ENCODE assay signal across 7 cellular contexts in genomic region chr11:68214173-68215086, GRCh38. TPM values are rescaled to one million over a fixed set of nuclear protein-coding genes. Genes with fewer than 3 reads are reported as not detected.
DNase-seq lines count a peak whose midpoint lies in the region; ATAC-seq and TF ChIP-seq lines count a peak whose summit lies in the region.

No MANE protein-coding gene starts in this region.

- peak overlapping the region; percentile 91 for H3K4me3 Mint-ChIP-seq in MCF 10A (ENCODE audit: unreplicated experiment)

- TF ChIP-seq EP300 in suprapubic skin (IDR thresholded peaks at IDR 0.05) = no peak

- peak overlapping the region; percentile 92 for H3K4me2 ChIP-seq in Karpas-422 (ENCODE audit: low read depth, low read length, poor library complexity, severe bottlenecking)

- no peaks in the 10 kb centered on the region for H3K9me2 ChIP-seq in Karpas-422 (replicated peaks; ENCODE audit: insufficient read depth, low read length)

- H3K9ac ChIP-seq in Karpas-422 (ENCODE audit: low read length) = peak overlapping the region; percentile 80

- TF ChIP-seq CTCF in GM12875 (IDR thresholded peaks at IDR 0.05; ENCODE audit: borderline replicate concordance, insufficient read depth, low read depth, low read length) = no peak
- TF ChIP-seq CTCF in MCF 10A (IDR thresholded peaks at IDR 0.05; ENCODE audit: unreplicated experiment) = no peak
- no peak for TF ChIP-seq CTCF in suprapubic skin (IDR thresholded peaks at IDR 0.05)

- peak; percentile 1 for ATAC-seq in left lobe of liver
- no peak for ATAC-seq in HG03565 (IDR thresholded peaks at IDR 0.05; ENCODE audit: unreplicated experiment)

- TSS peak; percentile 80 for BruUV-seq in MCF 10A (replicated peaks; lab: Mats Ljungman, UMichigan)

- peak overlapping the region; percentile 71 for H3K4me3 ChIP-seq in GM12875 (ENCODE audit: low read depth, low read length)
- peak overlapping the region; percentile 74 for H3K4me3 ChIP-seq in Karpas-422 (ENCODE audit: low read length)
- peak overlapping the region; percentile 75 for H3K4me3 ChIP-seq in suprapubic skin

- intact Hi-C loops in MCF 10A (cut with micrococcal nuclease) = no loop called here

- DNase-seq in Karpas-422 (no peak), MCF 10A (ENCODE audit: unreplicated experiment) (no peak), left lobe of liver (ENCODE audit: low spot score) (peak; percentile 60), suprapubic skin (ENCODE audit: low spot score in 2 of 2) (peak; percentile 79 to 81), kidney glomerular epithelial cell (lab: John Stamatoyannopoulos, UW) (no peak)

- no peaks in the 10 kb centered on the region for H3K36me3 ChIP-seq in Karpas-422 (ENCODE audit: insufficient read depth, low read length)
- H3K36me3 ChIP-seq in suprapubic skin = no peaks in the 10 kb centered on the region

- H3K9me3 Mint-ChIP-seq in MCF 10A (ENCODE audit: unreplicated experiment) = no peaks in the 10 kb centered on the region

- 30% methylated on average over 20 of the region's 58 CpGs for WGBS in suprapubic skin

- peaks cover 31% of the 10 kb centered on the region for H4K20me1 ChIP-seq in Karpas-422 (ENCODE audit: insufficient read depth, low read depth, low read length)

- POLR2A ChIA-PET in MCF 10A (lab: Yijun Ruan, JAX) = interaction anchor here (0.6 to 1.3 kb wide), 6 partner anchors 9 to 205 kb away, joined by 3 to 5 read pairs (median 4); partner anchors contain the start of genes ALDH3B1 and C11orf24

- H3K9me3 ChIP-seq in Karpas-422 (ENCODE audit: low read length) (no peaks in the 10 kb centered on the region), suprapubic skin (no peaks in the 10 kb centered on the region)

- peaks cover 23% of the 10 kb centered on the region for H3K4me1 ChIP-seq in Karpas-422 (ENCODE audit: low read length)
- H3K4me1 ChIP-seq in suprapubic skin = peaks cover 52% of the 10 kb centered on the region

- H2AFZ ChIP-seq in Karpas-422 (ENCODE audit: low read length) = peak overlapping the region; percentile 96

- CTCF ChIA-PET in MCF 10A (lab: Yijun Ruan, JAX) = no interaction called here

- H3K27ac ChIP-seq in Karpas-422 (ENCODE audit: low read length) (no peak overlapping the region), suprapubic skin (peak overlapping the region; percentile 100)

- H3K27me3 ChIP-seq in Karpas-422 (ENCODE audit: low read length) = no peaks in the 10 kb centered on the region
- no peaks in the 10 kb centered on the region for H3K27me3 ChIP-seq in suprapubic skin

- peak overlapping the region; percentile 84 for H3K27ac Mint-ChIP-seq in MCF 10A (ENCODE audit: low read depth, unreplicated experiment)

- TF ChIP-seq POLR2A in suprapubic skin (IDR thresholded peaks at IDR 0.05) = no peak

- H3K27me3 Mint-ChIP-seq in MCF 10A (ENCODE audit: insufficient read depth, unreplicated experiment) = peaks cover 16% of the 10 kb centered on the region

- peaks cover 30% of the 10 kb centered on the region for H3K4me1 Mint-ChIP-seq in MCF 10A (ENCODE audit: insufficient read depth, unreplicated experiment)

- H3K36me3 Mint-ChIP-seq in MCF 10A (ENCODE audit: insufficient read depth, unreplicated experiment) = no peaks in the 10 kb centered on the region

- H3K79me2 ChIP-seq in Karpas-422 (ENCODE audit: low read length) = peaks cover 23% of the 10 kb centered on the region

RNA-seq across cellular contexts. Expression of gene KMT5B, which starts 1.3 kb away (rescaled TPM):
- total RNA-seq in Karpas-422 (2014; rRNA removed; shearing (Covaris generic); ENCODE audit: low replicate concordance) = 20.9 and 21.2 TPM in 2 replicates
- total RNA-seq in MCF 10A (2022) (45.7 and 46.4 TPM in 2 replicates), left lobe of liver (19.3 TPM), suprapubic skin (10 to 100 TPM; 27.2 to 40.5 (median 33.3) TPM)

RNA-seq across cellular contexts. Expression of gene C11orf24, which starts 57.3 kb away (rescaled TPM):
- total RNA-seq in Karpas-422 (2014; rRNA removed; shearing (Covaris generic); ENCODE audit: low replicate concordance) = 25.4 and 37.4 TPM in 2 replicates
- 58.3 and 69.2 TPM in 2 replicates for total RNA-seq in MCF 10A (2022)
- total RNA-seq in left lobe of liver = 50.1 TPM
- total RNA-seq in suprapubic skin = 10 to 100 TPM in 3 of 4 donors, 1 to 10 TPM in 1; 7.2 to 24.8 (median 16.7) TPM

Comparison
In these comparisons a context has a peak if more than half of its experiments do, and no peak if none do; other contexts are left out.
1. DNase-seq: peak in left lobe of liver (single experiment) and suprapubic skin (2 of 2); none in Karpas-422 (single experiment), MCF 10A (single experiment) and kidney glomerular epithelial cell (single experiment).
2. Peak in every context shown above with its lines, with median percentiles within 50 percentile points of each other: H3K4me3 ChIP-seq.